ENCODE assay signal across 1 cellular context in the genomic region with DNA sequence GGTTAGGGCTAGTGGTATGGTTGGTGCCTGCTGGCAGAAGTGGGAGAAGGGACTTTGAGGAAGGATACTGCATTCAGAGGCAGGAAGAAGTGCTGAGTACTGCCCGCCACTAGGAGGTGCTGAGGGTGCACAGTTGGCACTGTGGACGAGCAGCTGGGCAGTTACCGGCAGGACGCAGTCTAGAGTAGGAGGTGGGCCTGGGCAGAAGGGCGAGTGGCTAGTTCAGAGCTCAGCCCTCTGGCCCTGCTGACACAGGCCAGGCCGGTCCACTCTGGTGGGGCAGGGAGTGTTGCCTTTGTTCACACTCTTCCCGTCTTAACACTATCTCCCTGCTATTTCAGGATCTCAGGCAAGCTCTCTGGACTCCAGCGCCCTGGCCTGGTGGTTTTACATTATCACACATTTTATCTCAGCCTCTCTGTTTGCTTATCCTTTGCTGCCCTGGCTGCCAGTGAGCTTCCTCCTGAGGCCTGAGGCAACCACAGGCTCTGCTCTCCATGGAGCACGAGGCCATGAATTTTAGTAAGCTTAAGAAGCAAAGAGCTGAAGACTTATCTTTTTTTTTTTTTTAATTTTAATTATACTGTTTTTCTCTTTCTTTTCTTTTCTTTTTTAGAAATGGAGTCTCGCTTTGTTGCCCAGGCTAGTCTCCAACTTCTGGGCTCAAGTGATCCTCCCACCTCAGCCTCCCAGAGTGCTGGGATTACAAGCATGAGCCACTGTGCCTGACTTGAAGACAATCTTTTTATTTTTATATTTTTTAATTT.
TF ChIP-seq lines count a peak whose summit lies in the region.

No MANE protein-coding gene starts in this region.

TF ChIP-seq in H1, 55 proteins besides CTCF, POLR2A, EP300 and RAD21:
- TF ChIP-seq BRCA1 (IDR thresholded peaks at IDR 0.05; ENCODE audit: low read depth, low read length) (no peak), KDM1A (IDR thresholded peaks at IDR 0.05; ENCODE audit: borderline replicate concordance, low read length) (no peak), PHF8 (conservative IDR thresholded peaks at IDR 0.05; ENCODE audit: low read depth, low read length) (no peak), SIN3A (conservative IDR thresholded peaks at IDR 0.05 in 1 of 2, IDR thresholded peaks at IDR 0.05 in 1 of 2; ENCODE audit: low read depth in 1 of 2, low read length in 2 of 2) (peak in 1 of 2 experiments; percentile 79; a peak in 1 of 4 replicates), CREB1 (IDR thresholded peaks at IDR 0.05) (peak; percentile 49; the same call in 1 of the 2 replicates), ASH2L (IDR thresholded peaks at IDR 0.05; ENCODE audit: low read length) (no peak), TBP (IDR thresholded peaks at IDR 0.05; ENCODE audit: low read depth, low read length) (no peak; the same call in 1 of the 2 replicates), MAFK (IDR thresholded peaks at IDR 0.05; ENCODE audit: low read depth, low read length) (0 out of 2 replicates have a peak, but pooled peaks have one; percentile 6), CEBPB (IDR thresholded peaks at IDR 0.05; ENCODE audit: low read depth, low read length) (no peak), TAF1 (IDR thresholded peaks at IDR 0.05; ENCODE audit: low read depth, low read length) (peak; percentile 59; the same call in 1 of the 2 replicates), SIX5 (IDR thresholded peaks at IDR 0.05; ENCODE audit: low read depth, low read length) (no peak), CHD2 (IDR thresholded peaks at IDR 0.05; ENCODE audit: low read length) (peak; percentile 36; the same call in 1 of the 2 replicates), GABPA (IDR thresholded peaks at IDR 0.05; ENCODE audit: borderline replicate concordance, insufficient read depth, low read length) (peak; percentile 73; the same call in 1 of the 2 replicates), HDAC6 (IDR thresholded peaks at IDR 0.05; ENCODE audit: low read depth, low read length) (no peak), SRF (IDR thresholded peaks at IDR 0.05; ENCODE audit: low read depth, low read length) (no peak), RBBP5 (IDR thresholded peaks at IDR 0.05; ENCODE audit: borderline replicate concordance, low read depth, low read length) (no peak), SP1 (IDR thresholded peaks at IDR 0.05; ENCODE audit: low read depth, low read length) (no peak), POU5F1 (IDR thresholded peaks at IDR 0.05; ENCODE audit: low read depth, low read length) (no peak), TCF12 (IDR thresholded peaks at IDR 0.05; ENCODE audit: low read depth, low read length) (no peak), POLR2AphosphoS5 (IDR thresholded peaks at IDR 0.05; ENCODE audit: low read depth, low read length) (no peak), TAF7 (optimal IDR thresholded peaks at IDR 0.05; ENCODE audit: borderline replicate concordance, low read depth, low read length) (no peak)
- TF ChIP-seq, protein P1, sequence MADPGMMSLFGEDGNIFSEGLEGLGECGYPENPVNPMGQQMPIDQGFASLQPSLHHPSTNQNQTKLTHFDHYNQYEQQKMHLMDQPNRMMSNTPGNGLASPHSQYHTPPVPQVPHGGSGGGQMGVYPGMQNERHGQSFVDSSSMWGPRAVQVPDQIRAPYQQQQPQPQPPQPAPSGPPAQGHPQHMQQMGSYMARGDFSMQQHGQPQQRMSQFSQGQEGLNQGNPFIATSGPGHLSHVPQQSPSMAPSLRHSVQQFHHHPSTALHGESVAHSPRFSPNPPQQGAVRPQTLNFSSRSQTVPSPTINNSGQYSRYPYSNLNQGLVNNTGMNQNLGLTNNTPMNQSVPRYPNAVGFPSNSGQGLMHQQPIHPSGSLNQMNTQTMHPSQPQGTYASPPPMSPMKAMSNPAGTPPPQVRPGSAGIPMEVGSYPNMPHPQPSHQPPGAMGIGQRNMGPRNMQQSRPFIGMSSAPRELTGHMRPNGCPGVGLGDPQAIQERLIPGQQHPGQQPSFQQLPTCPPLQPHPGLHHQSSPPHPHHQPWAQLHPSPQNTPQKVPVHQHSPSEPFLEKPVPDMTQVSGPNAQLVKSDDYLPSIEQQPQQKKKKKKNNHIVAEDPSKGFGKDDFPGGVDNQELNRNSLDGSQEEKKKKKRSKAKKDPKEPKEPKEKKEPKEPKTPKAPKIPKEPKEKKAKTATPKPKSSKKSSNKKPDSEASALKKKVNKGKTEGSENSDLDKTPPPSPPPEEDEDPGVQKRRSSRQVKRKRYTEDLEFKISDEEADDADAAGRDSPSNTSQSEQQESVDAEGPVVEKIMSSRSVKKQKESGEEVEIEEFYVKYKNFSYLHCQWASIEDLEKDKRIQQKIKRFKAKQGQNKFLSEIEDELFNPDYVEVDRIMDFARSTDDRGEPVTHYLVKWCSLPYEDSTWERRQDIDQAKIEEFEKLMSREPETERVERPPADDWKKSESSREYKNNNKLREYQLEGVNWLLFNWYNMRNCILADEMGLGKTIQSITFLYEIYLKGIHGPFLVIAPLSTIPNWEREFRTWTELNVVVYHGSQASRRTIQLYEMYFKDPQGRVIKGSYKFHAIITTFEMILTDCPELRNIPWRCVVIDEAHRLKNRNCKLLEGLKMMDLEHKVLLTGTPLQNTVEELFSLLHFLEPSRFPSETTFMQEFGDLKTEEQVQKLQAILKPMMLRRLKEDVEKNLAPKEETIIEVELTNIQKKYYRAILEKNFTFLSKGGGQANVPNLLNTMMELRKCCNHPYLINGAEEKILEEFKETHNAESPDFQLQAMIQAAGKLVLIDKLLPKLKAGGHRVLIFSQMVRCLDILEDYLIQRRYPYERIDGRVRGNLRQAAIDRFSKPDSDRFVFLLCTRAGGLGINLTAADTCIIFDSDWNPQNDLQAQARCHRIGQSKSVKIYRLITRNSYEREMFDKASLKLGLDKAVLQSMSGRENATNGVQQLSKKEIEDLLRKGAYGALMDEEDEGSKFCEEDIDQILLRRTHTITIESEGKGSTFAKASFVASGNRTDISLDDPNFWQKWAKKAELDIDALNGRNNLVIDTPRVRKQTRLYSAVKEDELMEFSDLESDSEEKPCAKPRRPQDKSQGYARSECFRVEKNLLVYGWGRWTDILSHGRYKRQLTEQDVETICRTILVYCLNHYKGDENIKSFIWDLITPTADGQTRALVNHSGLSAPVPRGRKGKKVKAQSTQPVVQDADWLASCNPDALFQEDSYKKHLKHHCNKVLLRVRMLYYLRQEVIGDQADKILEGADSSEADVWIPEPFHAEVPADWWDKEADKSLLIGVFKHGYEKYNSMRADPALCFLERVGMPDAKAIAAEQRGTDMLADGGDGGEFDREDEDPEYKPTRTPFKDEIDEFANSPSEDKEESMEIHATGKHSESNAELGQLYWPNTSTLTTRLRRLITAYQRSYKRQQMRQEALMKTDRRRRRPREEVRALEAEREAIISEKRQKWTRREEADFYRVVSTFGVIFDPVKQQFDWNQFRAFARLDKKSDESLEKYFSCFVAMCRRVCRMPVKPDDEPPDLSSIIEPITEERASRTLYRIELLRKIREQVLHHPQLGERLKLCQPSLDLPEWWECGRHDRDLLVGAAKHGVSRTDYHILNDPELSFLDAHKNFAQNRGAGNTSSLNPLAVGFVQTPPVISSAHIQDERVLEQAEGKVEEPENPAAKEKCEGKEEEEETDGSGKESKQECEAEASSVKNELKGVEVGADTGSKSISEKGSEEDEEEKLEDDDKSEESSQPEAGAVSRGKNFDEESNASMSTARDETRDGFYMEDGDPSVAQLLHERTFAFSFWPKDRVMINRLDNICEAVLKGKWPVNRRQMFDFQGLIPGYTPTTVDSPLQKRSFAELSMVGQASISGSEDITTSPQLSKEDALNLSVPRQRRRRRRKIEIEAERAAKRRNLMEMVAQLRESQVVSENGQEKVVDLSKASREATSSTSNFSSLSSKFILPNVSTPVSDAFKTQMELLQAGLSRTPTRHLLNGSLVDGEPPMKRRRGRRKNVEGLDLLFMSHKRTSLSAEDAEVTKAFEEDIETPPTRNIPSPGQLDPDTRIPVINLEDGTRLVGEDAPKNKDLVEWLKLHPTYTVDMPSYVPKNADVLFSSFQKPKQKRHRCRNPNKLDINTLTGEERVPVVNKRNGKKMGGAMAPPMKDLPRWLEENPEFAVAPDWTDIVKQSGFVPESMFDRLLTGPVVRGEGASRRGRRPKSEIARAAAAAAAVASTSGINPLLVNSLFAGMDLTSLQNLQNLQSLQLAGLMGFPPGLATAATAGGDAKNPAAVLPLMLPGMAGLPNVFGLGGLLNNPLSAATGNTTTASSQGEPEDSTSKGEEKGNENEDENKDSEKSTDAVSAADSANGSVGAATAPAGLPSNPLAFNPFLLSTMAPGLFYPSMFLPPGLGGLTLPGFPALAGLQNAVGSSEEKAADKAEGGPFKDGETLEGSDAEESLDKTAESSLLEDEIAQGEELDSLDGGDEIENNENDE (IDR thresholded peaks at IDR 0.05; ENCODE audit: insufficient replicate concordance, low read length), result no peak
- TF ChIP-seq, protein P2, sequence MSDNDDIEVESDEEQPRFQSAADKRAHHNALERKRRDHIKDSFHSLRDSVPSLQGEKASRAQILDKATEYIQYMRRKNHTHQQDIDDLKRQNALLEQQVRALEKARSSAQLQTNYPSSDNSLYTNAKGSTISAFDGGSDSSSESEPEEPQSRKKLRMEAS (IDR thresholded peaks at IDR 0.05), result peak; percentile 43
TF ChIP-seq in H1: peak in this region for 7.
